In genomic region chr2:118865106-118865505, GRCh38 we compare ENCODE assay signal across 8 cellular contexts. TPM values are rescaled to one million over a fixed set of nuclear protein-coding genes. Genes with fewer than 3 reads are reported as not detected.
DNase-seq lines count a peak whose midpoint lies in the region; ATAC-seq and TF ChIP-seq lines count a peak whose summit lies in the region.

No MANE protein-coding gene starts in this region.

- CTCF ChIA-PET in activated naive CD4-positive, alpha-beta T cell treated with anti-CD3 and anti-CD28 coated beads, Interleukin-2, amount 10 ng/mL, durations not matched to agents 7 days and 5 days (lab: Charles Lee), result no interaction called here

- no peaks in the 10 kb centered on the region for H3K4me1 Mint-ChIP-seq in activated naive CD4-positive, alpha-beta T cell treated with anti-CD3 and anti-CD28 coated beads, Interleukin-2, amount 10 ng/mL, durations not matched to agents 7 days and 5 days
- H3K4me1 Mint-ChIP-seq in GM23338 (peaks cover 13% of the 10 kb centered on the region), neural progenitor cell (peaks cover 6% of the 10 kb centered on the region)
- H3K4me1 Mint-ChIP-seq in activated T-helper 2 cell treated with anti-CD3 and anti-CD28 coated beads, Interferon-gamma antibody, Interleukin-2, Interleukin-4, amounts not matched to agents 10 μg/mL and 5 μg/mL and 100 μg/mL, durations not matched to agents 14 hours and 24 hours and 36 hours (ENCODE audit: low read depth), result peaks cover 2% of the 10 kb centered on the region

- DNase-seq in activated naive CD4-positive, alpha-beta T cell treated with anti-CD3 and anti-CD28 coated beads, Interleukin-2, amount 50 U/mL, for 72 hours (ENCODE audit: low spot score in 2 of 2), result no peak
- DNase-seq in activated naive CD4-positive, alpha-beta T cell treated with anti-CD3 and anti-CD28 coated beads, Interleukin-2, amount 10 ng/mL, durations not matched to agents 7 days and 5 days, result no peak
- DNase-seq in GM23338 (ENCODE audit: low spot score) (peak; percentile 84), HuH-7.5 (ENCODE audit: low spot score) (peak; percentile 68), RPMI8226 (peak; percentile 48), epithelial cell of proximal tubule (ENCODE audit: low read depth) (no peak), neural progenitor cell (ENCODE audit: low spot score) (peak; percentile 69)
- DNase-seq in activated T-helper 2 cell treated with anti-CD3 and anti-CD28 coated beads, Interferon-gamma antibody, Interleukin-2, Interleukin-4, amounts not matched to agents 10 μg/mL and 5 μg/mL and 100 μg/mL, durations not matched to agents 14 hours and 24 hours and 36 hours (ENCODE audit: low spot score), result no peak

- no peak overlapping the region for H3K27ac Mint-ChIP-seq in activated naive CD4-positive, alpha-beta T cell treated with anti-CD3 and anti-CD28 coated beads, Interleukin-2, amount 50 U/mL, for 72 hours
- no peak overlapping the region for H3K27ac Mint-ChIP-seq in activated naive CD4-positive, alpha-beta T cell treated with anti-CD3 and anti-CD28 coated beads, Interleukin-2, amount 10 ng/mL, durations not matched to agents 7 days and 5 days
- H3K27ac Mint-ChIP-seq in GM23338 (no peak overlapping the region), neural progenitor cell (peak overlapping the region; percentile 19)
- H3K27ac Mint-ChIP-seq in activated T-helper 2 cell treated with anti-CD3 and anti-CD28 coated beads, Interferon-gamma antibody, Interleukin-2, Interleukin-4, amounts not matched to agents 10 μg/mL and 5 μg/mL and 100 μg/mL, durations not matched to agents 14 hours and 24 hours and 36 hours, result no peak overlapping the region

- H3K4me1 ChIP-seq in GM23338 (ENCODE audit: insufficient read depth) (peaks cover 10% of the 10 kb centered on the region), neural progenitor cell (no peaks in the 10 kb centered on the region)

- H3K36me3 Mint-ChIP-seq in activated naive CD4-positive, alpha-beta T cell treated with anti-CD3 and anti-CD28 coated beads, Interleukin-2, amount 50 U/mL, for 72 hours, result no peaks in the 10 kb centered on the region
- no peaks in the 10 kb centered on the region for H3K36me3 Mint-ChIP-seq in activated naive CD4-positive, alpha-beta T cell treated with anti-CD3 and anti-CD28 coated beads, Interleukin-2, amount 10 ng/mL, durations not matched to agents 7 days and 5 days
- H3K36me3 Mint-ChIP-seq in GM23338 (ENCODE audit: low read depth) (no peaks in the 10 kb centered on the region), neural progenitor cell (peaks cover 2% of the 10 kb centered on the region)
- no peaks in the 10 kb centered on the region for H3K36me3 Mint-ChIP-seq in activated T-helper 2 cell treated with anti-CD3 and anti-CD28 coated beads, Interferon-gamma antibody, Interleukin-2, Interleukin-4, amounts not matched to agents 10 μg/mL and 5 μg/mL and 100 μg/mL, durations not matched to agents 14 hours and 24 hours and 36 hours (ENCODE audit: low read depth)

- H3K4me2 ChIP-seq in GM23338 (no peak overlapping the region), neural progenitor cell (no peak overlapping the region)

- H3K9me3 ChIP-seq in neural progenitor cell (ENCODE audit: low read depth), result no peaks in the 10 kb centered on the region

- no peaks in the 10 kb centered on the region for H3K9me2 ChIP-seq in GM23338 (ENCODE audit: insufficient read depth)

- TF ChIP-seq CTCF in GM23338 (conservative IDR thresholded peaks at IDR 0.05; ENCODE audit: low read depth in 2 of 2) (peak; percentile 75 to 83), epithelial cell of proximal tubule (conservative IDR thresholded peaks at IDR 0.05; ENCODE audit: low read depth, low read length) (peak; percentile 70), neural progenitor cell (IDR thresholded peaks at IDR 0.05) (peak; percentile 74)

- H3K79me2 ChIP-seq in GM23338 (replicated peaks; ENCODE audit: insufficient read depth), result no peaks in the 10 kb centered on the region
- no peaks in the 10 kb centered on the region for H3K79me2 ChIP-seq in neural progenitor cell (ENCODE audit: low read depth)

- H3K36me3 ChIP-seq in GM23338 (ENCODE audit: insufficient read depth), result no peaks in the 10 kb centered on the region
- no peaks in the 10 kb centered on the region for H3K36me3 ChIP-seq in neural progenitor cell

- peaks cover 30% of the 10 kb centered on the region for H3K27me3 ChIP-seq in GM23338 (ENCODE audit: insufficient read depth)
- peaks cover 66% of the 10 kb centered on the region for H3K27me3 ChIP-seq in neural progenitor cell

- no peak overlapping the region for H3K4me3 Mint-ChIP-seq in activated naive CD4-positive, alpha-beta T cell treated with anti-CD3 and anti-CD28 coated beads, Interleukin-2, amount 10 ng/mL, durations not matched to agents 7 days and 5 days
- H3K4me3 Mint-ChIP-seq in GM23338 (no peak overlapping the region), neural progenitor cell (no peak overlapping the region)
- no peak overlapping the region for H3K4me3 Mint-ChIP-seq in activated T-helper 2 cell treated with anti-CD3 and anti-CD28 coated beads, Interferon-gamma antibody, Interleukin-2, Interleukin-4, amounts not matched to agents 10 μg/mL and 5 μg/mL and 100 μg/mL, durations not matched to agents 14 hours and 24 hours and 36 hours (ENCODE audit: low read depth)

- no peaks in the 10 kb centered on the region for H3K9me3 Mint-ChIP-seq in activated naive CD4-positive, alpha-beta T cell treated with anti-CD3 and anti-CD28 coated beads, Interleukin-2, amount 50 U/mL, for 72 hours
- no peaks in the 10 kb centered on the region for H3K9me3 Mint-ChIP-seq in activated naive CD4-positive, alpha-beta T cell treated with anti-CD3 and anti-CD28 coated beads, Interleukin-2, amount 10 ng/mL, durations not matched to agents 7 days and 5 days
- H3K9me3 Mint-ChIP-seq in GM23338, result no peaks in the 10 kb centered on the region
- no peaks in the 10 kb centered on the region for H3K9me3 Mint-ChIP-seq in neural progenitor cell
- H3K9me3 Mint-ChIP-seq in activated T-helper 2 cell treated with anti-CD3 and anti-CD28 coated beads, Interferon-gamma antibody, Interleukin-2, Interleukin-4, amounts not matched to agents 10 μg/mL and 5 μg/mL and 100 μg/mL, durations not matched to agents 14 hours and 24 hours and 36 hours, result no peaks in the 10 kb centered on the region

- peaks cover 36% of the 10 kb centered on the region for H3K27me3 Mint-ChIP-seq in activated naive CD4-positive, alpha-beta T cell treated with anti-CD3 and anti-CD28 coated beads, Interleukin-2, amount 10 ng/mL, durations not matched to agents 7 days and 5 days
- peaks cover 29% of the 10 kb centered on the region for H3K27me3 Mint-ChIP-seq in GM23338 (ENCODE audit: insufficient read depth, low read depth, poor library complexity)
- peaks cover 23% of the 10 kb centered on the region for H3K27me3 Mint-ChIP-seq in neural progenitor cell (ENCODE audit: insufficient read depth, low read depth)
- H3K27me3 Mint-ChIP-seq in activated T-helper 2 cell treated with anti-CD3 and anti-CD28 coated beads, Interferon-gamma antibody, Interleukin-2, Interleukin-4, amounts not matched to agents 10 μg/mL and 5 μg/mL and 100 μg/mL, durations not matched to agents 14 hours and 24 hours and 36 hours (ENCODE audit: low read depth), result peaks cover 33% of the 10 kb centered on the region

- H3K9ac ChIP-seq in neural progenitor cell, result no peak overlapping the region

- H2AFZ ChIP-seq in GM23338 (no peak overlapping the region), neural progenitor cell (replicated peaks) (no peak overlapping the region)

- intact Hi-C loops in activated T-helper 2 cell treated with anti-CD3 and anti-CD28 coated beads, Interferon-gamma antibody, Interleukin-2, Interleukin-4, amounts not matched to agents 10 μg/mL and 5 μg/mL and 100 μg/mL, durations not matched to agents 14 hours and 24 hours and 36 hours (cut with micrococcal nuclease), result no loop called here

- H3K27ac ChIP-seq in GM23338 (ENCODE audit: low read depth) (no peak overlapping the region), neural progenitor cell (no peak overlapping the region)

- H3F3A ChIP-seq in GM23338 (replicated peaks; ENCODE audit: low read depth), result peaks cover 2% of the 10 kb centered on the region; the same call in 1 of the 2 replicates
- peaks cover 11% of the 10 kb centered on the region for H3F3A ChIP-seq in neural progenitor cell (ENCODE audit: low read depth)

- H4K20me1 ChIP-seq in GM23338 (replicated peaks; ENCODE audit: insufficient read depth) (no peaks in the 10 kb centered on the region), neural progenitor cell (ENCODE audit: low read depth) (peaks cover 17% of the 10 kb centered on the region)

- peak; percentile 68 to 82 for ATAC-seq in activated naive CD4-positive, alpha-beta T cell treated with anti-CD3 and anti-CD28 coated beads, Interleukin-2, amount 50 U/mL, for 72 hours
- ATAC-seq in GM23338, result peak; percentile 93

- H3K4me3 ChIP-seq in GM23338, result no peak overlapping the region
- no peak overlapping the region for H3K4me3 ChIP-seq in epithelial cell of proximal tubule (ENCODE audit: low read depth, low read length)
- H3K4me3 ChIP-seq in neural progenitor cell, result no peak overlapping the region

TF ChIP-seq in GM23338, 12 proteins besides CTCF, POLR2A, EP300 and RAD21 (continues in another document):
- TF ChIP-seq ZNF114 (CRISPR knock-in tag; IDR thresholded peaks at IDR 0.05) (no peak), STAT1 (IDR thresholded peaks at IDR 0.05; ENCODE audit: unreplicated experiment) (no peak), ZNF331 (CRISPR knock-in tag; IDR thresholded peaks at IDR 0.05; ENCODE audit: low read depth) (no peak), EZH2 (IDR thresholded peaks at IDR 0.05; ENCODE audit: low read depth, unreplicated experiment) (no peak)

RNA-seq across cellular contexts. Expression of gene EN1, which starts 17.7 kb away (rescaled TPM):
- total RNA-seq in activated naive CD4-positive, alpha-beta T cell treated with anti-CD3 and anti-CD28 coated beads, Interleukin-2, amount 50 U/mL, for 72 hours, result not detected
- 0.24 TPM in 1 of 2 replicates, not detected in the other for total RNA-seq in GM23338 (2014; rRNA removed; shearing (Covaris generic))
- 0.09 and 0.21 TPM in 2 replicates for polyA plus RNA-seq in GM23338 (2016; fragmentation: Nextera tagmentation; extraction: Ambion mirVana)
- total RNA-seq in epithelial cell of proximal tubule (not detected in 2 replicates), neural progenitor cell (ENCODE audit: low replicate concordance) (not detected in 2 replicates)
- total RNA-seq in activated T-helper 2 cell treated with anti-CD3 and anti-CD28 coated beads, Interferon-gamma antibody, Interleukin-2, Interleukin-4, amounts not matched to agents 10 μg/mL and 5 μg/mL and 100 μg/mL, durations not matched to agents 14 hours and 24 hours and 36 hours, result not detected in 2 replicates

Comparison
In these comparisons a context has a peak if more than half of its experiments do, and no peak if none do; other contexts are left out.
1. DNase-seq: peak in GM23338 (single experiment), HuH-7.5 (single experiment), RPMI8226 (single experiment) and neural progenitor cell (single experiment); none in activated naive CD4-positive, alpha-beta T cell treated with anti-CD3 and anti-CD28 coated beads, Interleukin-2, amount 50 U/mL, for 72 hours (0 of 2), activated naive CD4-positive, alpha-beta T cell treated with anti-CD3 and anti-CD28 coated beads, Interleukin-2, amount 10 ng/mL, durations not matched to agents 7 days and 5 days (single experiment), epithelial cell of proximal tubule (single experiment) and activated T-helper 2 cell treated with anti-CD3 and anti-CD28 coated beads, Interferon-gamma antibody, Interleukin-2, Interleukin-4, amounts not matched to agents 10 μg/mL and 5 μg/mL and 100 μg/mL, durations not matched to agents 14 hours and 24 hours and 36 hours (single experiment).
2. Peak in every context shown above with its lines, with median percentiles within 50 percentile points of each other: CTCF ChIP-seq.